28 cellular contexts compared by ENCODE assay signal in genomic region chr5:68221488-68221887, GRCh38.
"Had no signal": no experiment of that assay in that cellular context is flagged by ENCODE, and none has a peak within 500 bp of the region (broad histone marks: within the 10 kb centered on the region; RNA-seq: fewer than 3 reads in every experiment).

No MANE protein-coding gene starts in this region.

- DNase-seq: activated CD4-positive, alpha-beta T cell treated with anti-CD3 and anti-CD28 coated beads for 36 hours; activated CD4-positive, alpha-beta T cell treated with anti-CD3 and anti-CD28 coated beads, Interleukin-2, amount 50 U/mL, for 4 hours; activated CD4-positive, CD25-positive, alpha-beta regulatory T cell; activated CD8-positive, alpha-beta memory T cell treated with anti-CD3 and anti-CD28 coated beads for 24 hours; activated CD8-positive, alpha-beta memory T cell treated with anti-CD3 and anti-CD28 coated beads, Interleukin-2, amount 50 U/mL, for 4 hours; activated effector memory CD4-positive, alpha-beta T cell treated with anti-CD3 and anti-CD28 coated beads, Interleukin-2, amount 50 U/mL, for 16 hours; activated naive CD4-positive, alpha-beta T cell treated with anti-CD3 and anti-CD28 coated beads, Interleukin-2, amount 10 ng/mL, durations not matched to agents 7 days and 5 days; activated T-cell treated with anti-CD3 and anti-CD28 coated beads, Interleukin-2, amount 50 U/mL, for 1 hour; dermis blood vessel endothelial cell; effector CD4-positive, alpha-beta T cell; glutamatergic neuron; left cardiac atrium; midbrain; naive thymus-derived CD4-positive, alpha-beta T cell; occipital lobe; psoas muscle; right cardiac atrium; spleen; stimulated activated naive CD4-positive, alpha-beta T cell; testis; transverse colon; uterus had no signal

- H3K4me2 ChIP-seq: neural progenitor cell had no signal

- H3K27me3 ChIP-seq: spleen, testis, transverse colon, uterus had no signal

- H3K9ac ChIP-seq: neural progenitor cell, parathyroid adenoma had no signal

- H3K36me3 ChIP-seq: neural progenitor cell, uterus had no signal

- H3K9me3 ChIP-seq: testis, transverse colon, uterus had no signal

- H3K27ac Mint-ChIP-seq: activated CD4-positive, alpha-beta T cell treated with anti-CD3 and anti-CD28 coated beads for 36 hours; activated naive CD4-positive, alpha-beta T cell treated with anti-CD3 and anti-CD28 coated beads, Interleukin-2, amount 10 ng/mL, durations not matched to agents 7 days and 5 days; activated T-helper 1 cell treated with anti-CD3 and anti-CD28 coated beads, Interleukin-12 subunit alpha, Interleukin-12 subunit beta, Interleukin-2, Interleukin-4 antibody, amounts not matched to agents 30 ng/mL and 10 ng/mL and 1 ng/mL, durations not matched to agents 14 hours and 24 hours and 36 hours; neural progenitor cell had no signal

- H3K27ac ChIP-seq: epithelial cell of prostate, neural progenitor cell, parathyroid adenoma, psoas muscle, spleen, testis, uterus had no signal

- H2AFZ ChIP-seq: neural progenitor cell, parathyroid adenoma had no signal

- ATAC-seq: activated CD4-positive, alpha-beta T cell treated with anti-CD3 and anti-CD28 coated beads for 36 hours; left cardiac atrium; naive thymus-derived CD4-positive, alpha-beta T cell; psoas muscle; right cardiac atrium had no signal

- H3K4me3 Mint-ChIP-seq: activated CD4-positive, alpha-beta T cell treated with anti-CD3 and anti-CD28 coated beads for 36 hours; activated naive CD4-positive, alpha-beta T cell treated with anti-CD3 and anti-CD28 coated beads, Interleukin-2, amount 10 ng/mL, durations not matched to agents 7 days and 5 days; activated T-helper 1 cell treated with anti-CD3 and anti-CD28 coated beads, Interleukin-12 subunit alpha, Interleukin-12 subunit beta, Interleukin-2, Interleukin-4 antibody, amounts not matched to agents 30 ng/mL and 10 ng/mL and 1 ng/mL, durations not matched to agents 14 hours and 24 hours and 36 hours; memory B cell; neural progenitor cell had no signal

- H3K9me3 Mint-ChIP-seq: activated T-helper 1 cell treated with anti-CD3 and anti-CD28 coated beads, Interleukin-12 subunit alpha, Interleukin-12 subunit beta, Interleukin-2, Interleukin-4 antibody, amounts not matched to agents 30 ng/mL and 10 ng/mL and 1 ng/mL, durations not matched to agents 14 hours and 24 hours and 36 hours; central memory CD8-positive, alpha-beta T cell had no signal

- H3K27me3 Mint-ChIP-seq: activated CD4-positive, alpha-beta T cell treated with anti-CD3 and anti-CD28 coated beads for 36 hours; activated naive CD4-positive, alpha-beta T cell treated with anti-CD3 and anti-CD28 coated beads, Interleukin-2, amount 10 ng/mL, durations not matched to agents 7 days and 5 days; central memory CD8-positive, alpha-beta T cell; memory B cell; naive thymus-derived CD4-positive, alpha-beta T cell had no signal

- H3K4me3 ChIP-seq: neural progenitor cell, testis, transverse colon, uterus had no signal
